10 cellular contexts compared by ENCODE assay signal in the genomic region with DNA sequence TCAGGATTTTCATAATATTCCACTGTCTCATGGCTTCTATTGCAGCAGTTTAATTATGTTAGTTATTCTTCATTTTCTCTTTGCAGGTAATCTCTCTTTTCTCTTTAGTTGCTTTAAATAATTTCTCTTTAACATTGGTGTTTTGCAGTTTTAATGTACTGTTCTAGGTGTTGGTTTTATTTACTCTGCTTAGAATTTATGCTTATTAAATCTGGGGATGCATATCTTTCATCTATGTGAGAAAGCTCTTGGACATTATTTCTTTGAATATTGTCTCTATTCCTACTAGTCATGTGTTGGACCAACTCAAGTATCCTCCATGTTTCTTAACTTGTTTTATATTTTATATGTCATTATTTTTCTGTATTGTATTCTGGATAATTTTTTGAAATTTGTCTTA.
"Had no signal": no experiment of that assay in that cellular context is flagged by ENCODE, and none has a peak within 500 bp of the region (broad histone marks: within the 10 kb centered on the region; RNA-seq: fewer than 3 reads in every experiment).

No MANE protein-coding gene starts in this region.

- H3K27ac Mint-ChIP-seq: IgD-negative memory B cell had no signal

- H3K27ac ChIP-seq: HL-60, KMS-11 had no signal

- H3K4me3 ChIP-seq: K562 had no signal

- FAIRE-seq: HepG2, HTR-8/SVneo, K562 had no signal

- ATAC-seq: HepG2, K562 had no signal

- H3K4me3 Mint-ChIP-seq: IgD-negative memory B cell had no signal

- H3K36me3 Mint-ChIP-seq: IgD-negative memory B cell had no signal

- DNase-seq: IMR-90, Karpas-422, KBM-7, KG1 had no signal

- H3K27me3 Mint-ChIP-seq: IgD-negative memory B cell had no signal
